1 cellular context compared by ENCODE assay signal in genomic region chr2:131492418-131493198, GRCh38.
A peak's percentile ranks its signal among the peaks of the same experiment; 100 is the strongest.
TF ChIP-seq lines count a peak whose summit lies in the region.

No MANE protein-coding gene starts in this region.

TF ChIP-seq in IMR-90, 13 proteins besides CTCF, POLR2A, EP300 and RAD21 (continued from another document):
- TF ChIP-seq ELK1 (IDR thresholded peaks at IDR 0.05; ENCODE audit: borderline replicate concordance, low read depth, low read length) (no peak), SMC3 (IDR thresholded peaks at IDR 0.05; ENCODE audit: low read depth, low read length) (0 out of 2 replicates have a peak, but pooled peaks have one; percentile 23), MAZ (IDR thresholded peaks at IDR 0.05; ENCODE audit: borderline replicate concordance, low read depth, low read length) (peak; percentile 83; the same call in 1 of the 2 replicates), MAFK (IDR thresholded peaks at IDR 0.05; ENCODE audit: low read depth, low read length) (no peak)
